20 cellular contexts compared by ENCODE assay signal in the genomic region with DNA sequence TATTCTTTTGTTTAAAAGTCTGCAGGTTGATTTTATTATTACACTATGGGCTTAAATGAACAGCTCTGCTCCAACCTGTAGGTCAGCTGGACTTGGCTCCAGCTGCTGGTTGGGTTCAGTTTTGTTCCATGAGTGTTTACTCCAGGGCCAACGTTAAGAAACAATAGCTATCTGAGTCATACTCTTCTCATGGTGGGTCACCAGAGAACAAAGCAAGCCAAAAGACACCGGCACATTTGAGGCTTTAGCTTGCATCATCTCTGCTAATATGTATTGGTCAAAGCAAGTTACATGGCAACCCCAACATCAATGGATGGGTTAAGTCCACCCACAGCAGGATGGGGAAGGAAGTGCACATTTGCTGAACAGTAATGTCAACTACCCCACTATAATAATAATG.
"Had no signal": no experiment of that assay in that cellular context is flagged by ENCODE, and none has a peak within 500 bp of the region (broad histone marks: within the 10 kb centered on the region; RNA-seq: fewer than 3 reads in every experiment).

No MANE protein-coding gene starts in this region.

- H3K4me3 ChIP-seq: cardiac muscle cell, gastrocnemius medialis, heart right ventricle, tibial artery, uterus had no signal

- H3K4me1 Mint-ChIP-seq: naive thymus-derived CD4-positive, alpha-beta T cell had no signal

- H3K4me1 ChIP-seq: gastrocnemius medialis, heart right ventricle, tibial artery, uterus had no signal

- H3K36me3 Mint-ChIP-seq: activated naive CD8-positive, alpha-beta T cell; naive thymus-derived CD4-positive, alpha-beta T cell had no signal

- H3K27ac ChIP-seq: cardiac muscle cell, gastrocnemius medialis, heart right ventricle, tibial artery, uterus had no signal

- H3K4me3 Mint-ChIP-seq: activated naive CD8-positive, alpha-beta T cell; activated T-cell treated with anti-CD3 and anti-CD28 coated beads, Interleukin-2, amount 50 U/mL, for 4 hours; naive thymus-derived CD4-positive, alpha-beta T cell; stimulated activated naive CD8-positive, alpha-beta T cell treated with anti-CD3 and anti-CD28 coated beads, Interleukin-15, Interleukin-2, amounts not matched to agents 100 ng/mL and 50 ng/mL, for 24 hours had no signal

- H3K27me3 ChIP-seq: gastrocnemius medialis, tibial artery, uterus had no signal

- H3K36me3 ChIP-seq: cardiac muscle cell, gastrocnemius medialis, heart right ventricle, tibial artery, uterus had no signal

- H3K9me3 ChIP-seq: gastrocnemius medialis, heart right ventricle, tibial artery, uterus had no signal

- H3K9me3 Mint-ChIP-seq: activated T-cell treated with anti-CD3 and anti-CD28 coated beads, Interleukin-2, amount 50 U/mL, for 4 hours; naive thymus-derived CD4-positive, alpha-beta T cell; stimulated activated naive CD8-positive, alpha-beta T cell treated with anti-CD3 and anti-CD28 coated beads, Interleukin-15, Interleukin-2, amounts not matched to agents 100 ng/mL and 50 ng/mL, for 24 hours had no signal

- FAIRE-seq: endometrium, islet of Langerhans had no signal

- ATAC-seq: activated T-cell treated with anti-CD3 and anti-CD28 coated beads, Interleukin-2, amount 50 U/mL, for 4 hours; esophagus mucosa; heart right ventricle; naive thymus-derived CD4-positive, alpha-beta T cell; right cardiac atrium had no signal

- H3K27me3 Mint-ChIP-seq: activated naive CD8-positive, alpha-beta T cell had no signal

- DNase-seq: activated CD4-positive, alpha-beta T cell treated with anti-CD3 and anti-CD28 coated beads for 1 hour; activated CD4-positive, alpha-beta T cell treated with anti-CD3 and anti-CD28 coated beads, Interleukin-2, amount 50 U/mL, for 48 hours; activated effector memory CD4-positive, alpha-beta T cell treated with anti-CD3 and anti-CD28 coated beads, Interleukin-2, amount 50 U/mL, for 16 hours; activated T-cell treated with anti-CD3 and anti-CD28 coated beads, Interleukin-2, amount 50 U/mL, for 4 hours; amygdala; gastrocnemius medialis; heart right ventricle; naive thymus-derived CD4-positive, alpha-beta T cell; right cardiac atrium; stimulated activated CD4-positive, alpha-beta T cell treated with anti-CD3 and anti-CD28 coated beads, Interleukin-12 subunit alpha, Interleukin-12 subunit beta, amount 100 ng/mL, for 4 hours; stimulated activated CD4-positive, alpha-beta T cell treated with anti-CD3 and anti-CD28 coated beads, Interleukin-2, amount 100 ng/mL, for 48 hours; T-helper 9 cell; tibial artery; uterus had no signal

- H3K27ac Mint-ChIP-seq: activated naive CD8-positive, alpha-beta T cell; naive thymus-derived CD4-positive, alpha-beta T cell; stimulated activated naive CD8-positive, alpha-beta T cell treated with anti-CD3 and anti-CD28 coated beads, Interleukin-15, Interleukin-2, amounts not matched to agents 100 ng/mL and 50 ng/mL, for 24 hours had no signal
